In genomic region chr1:36420409-36420808, GRCh38 we compare ENCODE assay signal across 10 cellular contexts. TPM values are rescaled to one million over a fixed set of nuclear protein-coding genes. Genes with fewer than 3 reads are reported as not detected.
DNase-seq lines count a peak whose midpoint lies in the region; ATAC-seq and TF ChIP-seq lines count a peak whose summit lies in the region.
"Had no signal": no experiment of that assay in that cellular context is flagged by ENCODE, and none has a peak within 500 bp of the region (broad histone marks: within the 10 kb centered on the region; RNA-seq: fewer than 3 reads in every experiment).

No MANE protein-coding gene starts in this region.

- no peaks in the 10 kb centered on the region for H3K79me2 ChIP-seq in OCI-LY3 (ENCODE audit: low read length)
- H3K79me2 ChIP-seq in mesendoderm (ENCODE audit: control insufficient read depth, insufficient read depth, low read length) = no peaks in the 10 kb centered on the region

- no peaks in the 10 kb centered on the region for H4K20me1 ChIP-seq in OCI-LY3 (ENCODE audit: insufficient read depth, low read length)

- 40 to 59% methylated on average over 5 of the region's 5 CpGs for WGBS in sigmoid colon, 2 donors
- no CpG with 5 or more reads among the region's 5 CpGs for WGBS in mesendoderm (ENCODE audit: extremely low coverage, insufficient coverage, low lambda C conversion rate)

- no peak overlapping the region for H3K9ac ChIP-seq in OCI-LY3 (ENCODE audit: low read length)
- H3K9ac ChIP-seq in mesendoderm (ENCODE audit: low read length) = no peak overlapping the region

- no peaks in the 10 kb centered on the region for H3K9me3 Mint-ChIP-seq in activated CD4-positive, alpha-beta T cell treated with anti-CD3 and anti-CD28 coated beads, Interleukin-2, amount 10 ng/mL, durations not matched to agents 24 days and 14 days
- no peaks in the 10 kb centered on the region for H3K9me3 Mint-ChIP-seq in central memory CD8-positive, alpha-beta T cell
- H3K9me3 Mint-ChIP-seq: naive B cell had no signal

- TF ChIP-seq CTCF in OCI-LY3 (IDR thresholded peaks at IDR 0.05; ENCODE audit: low read depth, low read length) = no peak
- no peak for TF ChIP-seq CTCF in sigmoid colon (IDR thresholded peaks at IDR 0.05)

- peak; percentile 29 for ATAC-seq in central memory CD8-positive, alpha-beta T cell (replicated peaks; ENCODE audit: extremely low read depth, poor library complexity, severe bottlenecking)
- ATAC-seq in HG02870 (IDR thresholded peaks at IDR 0.05; ENCODE audit: unreplicated experiment) (no peak), GM21423 (IDR thresholded peaks at IDR 0.05; ENCODE audit: unreplicated experiment) (no peak)

- no peak overlapping the region for H3K27ac ChIP-seq in OCI-LY3 (ENCODE audit: low read length)
- H3K27ac ChIP-seq in sigmoid colon = peak overlapping the region in 1 of 4 donors; percentile 38
- H3K27ac ChIP-seq in mesendoderm (ENCODE audit: low read depth, low read length) = no peak overlapping the region

- peak overlapping the region; percentile 26 for H3K4me3 Mint-ChIP-seq in activated CD4-positive, alpha-beta T cell treated with anti-CD3 and anti-CD28 coated beads, Interleukin-2, amount 10 ng/mL, durations not matched to agents 24 days and 14 days
- H3K4me3 Mint-ChIP-seq in central memory CD8-positive, alpha-beta T cell = peak overlapping the region; percentile 36
- H3K4me3 Mint-ChIP-seq: naive B cell had no signal

- H3K23ac ChIP-seq in mesendoderm (ENCODE audit: low read length) = no peak overlapping the region

- no peaks in the 10 kb centered on the region for H3K36me3 Mint-ChIP-seq in activated CD4-positive, alpha-beta T cell treated with anti-CD3 and anti-CD28 coated beads, Interleukin-2, amount 10 ng/mL, durations not matched to agents 24 days and 14 days (ENCODE audit: low read depth)
- no peaks in the 10 kb centered on the region for H3K36me3 Mint-ChIP-seq in central memory CD8-positive, alpha-beta T cell (ENCODE audit: insufficient read depth)
- H3K36me3 Mint-ChIP-seq: naive B cell had no signal

- no peak overlapping the region for H2BK5ac ChIP-seq in mesendoderm (ENCODE audit: low read length)

- no peak overlapping the region for H3K4ac ChIP-seq in mesendoderm (ENCODE audit: low read depth, low read length)

- TF ChIP-seq EP300 in sigmoid colon (IDR thresholded peaks at IDR 0.05) = no peak

- no peak overlapping the region for H4K5ac ChIP-seq in mesendoderm (ENCODE audit: low read length)

- intact Hi-C loops in activated CD4-positive, alpha-beta T cell treated with anti-CD3 and anti-CD28 coated beads, Interleukin-2, amount 10 ng/mL, durations not matched to agents 24 days and 14 days (cut with micrococcal nuclease) = loop anchor here (1.0 to 5.0 kb wide), 5 partner anchors 34 to 323 kb away; partner anchors contain the start of genes SH3D21 and TRAPPC3
- intact Hi-C loops in sigmoid colon (cut with DNase I) = no loop called here

- DNase-seq in activated CD4-positive, alpha-beta T cell treated with anti-CD3 and anti-CD28 coated beads, Interleukin-2, amount 10 ng/mL, durations not matched to agents 24 days and 14 days = no peak
- DNase-seq in activated CD4-positive, alpha-beta T cell treated with anti-CD3 and anti-CD28 coated beads, Interleukin-2, amount 50 U/mL, for 4 hours = no peak
- no peak for DNase-seq in central memory CD8-positive, alpha-beta T cell (ENCODE audit: low spot score in 2 of 2)
- DNase-seq in sigmoid colon = peak; percentile 72
- no peak for DNase-seq in mesendoderm

- H3K27me3 ChIP-seq in OCI-LY3 (ENCODE audit: low read depth, low read length) (no peaks in the 10 kb centered on the region), sigmoid colon (no peaks in the 10 kb centered on the region), mesendoderm (ENCODE audit: insufficient read depth, low read length, poor library complexity) (no peaks in the 10 kb centered on the region)
- H3K27me3 ChIP-seq: dorsolateral prefrontal cortex had no signal

- no peak overlapping the region for H2AK5ac ChIP-seq in mesendoderm (ENCODE audit: low read length)

- TF ChIP-seq POLR2A in sigmoid colon (IDR thresholded peaks at IDR 0.05) = no peak

- H3K4me2 ChIP-seq in OCI-LY3 (ENCODE audit: low read length) (peak overlapping the region; percentile 37; the same call in 1 of the 2 replicates), mesendoderm (ENCODE audit: low read length) (no peak overlapping the region)

- no peak overlapping the region for H2AFZ ChIP-seq in OCI-LY3 (ENCODE audit: low read depth, low read length)

- no peak overlapping the region for H3K4me3 ChIP-seq in OCI-LY3 (ENCODE audit: low read length)
- no peak overlapping the region for H3K4me3 ChIP-seq in sigmoid colon
- no peak overlapping the region for H3K4me3 ChIP-seq in mesendoderm (ENCODE audit: low read length)
- H3K4me3 ChIP-seq: dorsolateral prefrontal cortex had no signal

- no peaks in the 10 kb centered on the region for H3K79me1 ChIP-seq in mesendoderm (ENCODE audit: low read length)

- no peak overlapping the region for H2BK120ac ChIP-seq in mesendoderm (ENCODE audit: low read depth, low read length)

- H3K9me3 ChIP-seq in OCI-LY3 (ENCODE audit: insufficient read depth, low read length) = no peaks in the 10 kb centered on the region
- no peaks in the 10 kb centered on the region for H3K9me3 ChIP-seq in sigmoid colon

- H2BK15ac ChIP-seq in mesendoderm (replicated peaks; ENCODE audit: low read depth) = no peak overlapping the region

- H3K18ac ChIP-seq in mesendoderm (ENCODE audit: low read length) = no peak overlapping the region

- H3K4me1 Mint-ChIP-seq in activated CD4-positive, alpha-beta T cell treated with anti-CD3 and anti-CD28 coated beads, Interleukin-2, amount 10 ng/mL, durations not matched to agents 24 days and 14 days = peaks cover 10% of the 10 kb centered on the region
- peaks cover 13% of the 10 kb centered on the region for H3K4me1 Mint-ChIP-seq in central memory CD8-positive, alpha-beta T cell

- H3K36me3 ChIP-seq in OCI-LY3 (replicated peaks; ENCODE audit: low read depth, low read length) (no peaks in the 10 kb centered on the region), sigmoid colon (peaks cover 0 to 50% (median 9%) of the 10 kb centered on the region in 4 donors), mesendoderm (ENCODE audit: control insufficient read depth, insufficient read depth, low read length) (no peaks in the 10 kb centered on the region)

- H3K56ac ChIP-seq in mesendoderm (ENCODE audit: low read length) = no peak overlapping the region

- peak overlapping the region; percentile 64 for H3K27ac Mint-ChIP-seq in activated CD4-positive, alpha-beta T cell treated with anti-CD3 and anti-CD28 coated beads, Interleukin-2, amount 10 ng/mL, durations not matched to agents 24 days and 14 days
- peak overlapping the region; percentile 75 for H3K27ac Mint-ChIP-seq in central memory CD8-positive, alpha-beta T cell (ENCODE audit: low read depth)

- H3K4me1 ChIP-seq in OCI-LY3 (ENCODE audit: low read length) (peaks cover 5% of the 10 kb centered on the region; the same call in 1 of the 2 replicates), sigmoid colon (peaks cover 0 to 7% (median 5%) of the 10 kb centered on the region in 4 donors), mesendoderm (ENCODE audit: control insufficient read depth, low read depth, low read length) (no peaks in the 10 kb centered on the region)

- H3K27me3 Mint-ChIP-seq in activated CD4-positive, alpha-beta T cell treated with anti-CD3 and anti-CD28 coated beads, Interleukin-2, amount 10 ng/mL, durations not matched to agents 24 days and 14 days = no peaks in the 10 kb centered on the region
- H3K27me3 Mint-ChIP-seq in central memory CD8-positive, alpha-beta T cell = no peaks in the 10 kb centered on the region
- H3K27me3 Mint-ChIP-seq: naive B cell had no signal

- H4K8ac ChIP-seq in mesendoderm (ENCODE audit: low read depth, low read length) = no peak overlapping the region

RNA-seq across cellular contexts. Expression of gene LSM10, which starts 22.7 kb away (rescaled TPM):
- 58.6 and 61.6 TPM in 2 replicates for total RNA-seq in activated CD4-positive, alpha-beta T cell treated with anti-CD3 and anti-CD28 coated beads, Interleukin-2, amount 10 ng/mL, durations not matched to agents 24 days and 14 days
- 100 to 1,000 TPM in 2 of 4 donors, 10 to 100 TPM in 2; 56.6 to 114 (median 90.0) TPM for total RNA-seq in sigmoid colon
- polyA plus RNA-seq in sigmoid colon = 10 to 100 TPM; 50.5 to 51.3 (median 50.9) TPM
- 64.1 TPM for polyA plus RNA-seq in mesendoderm (2013, experiment 1 of 2)
- 62.9 TPM for polyA plus RNA-seq in mesendoderm (2013, experiment 2 of 2)

RNA-seq across cellular contexts. Expression of gene OSCP1, which starts 29.8 kb away (rescaled TPM):
- 0.82 and 0.92 TPM in 2 replicates for total RNA-seq in activated CD4-positive, alpha-beta T cell treated with anti-CD3 and anti-CD28 coated beads, Interleukin-2, amount 10 ng/mL, durations not matched to agents 24 days and 14 days
- total RNA-seq in sigmoid colon = 10 to 100 TPM; 10.2 to 15.3 (median 10.7) TPM
- 1 to 10 TPM in 2 of 3 donors, not detected in 1; 1.8 to 3.7 TPM for polyA plus RNA-seq in sigmoid colon
- polyA plus RNA-seq in mesendoderm (2013, experiment 1 of 2) = 1.8 TPM
- polyA plus RNA-seq in mesendoderm (2013, experiment 2 of 2) = 2.2 TPM

RNA-seq across cellular contexts. Expression of gene STK40, which starts 34.7 kb away (rescaled TPM):
- total RNA-seq in activated CD4-positive, alpha-beta T cell treated with anti-CD3 and anti-CD28 coated beads, Interleukin-2, amount 10 ng/mL, durations not matched to agents 24 days and 14 days = 40.6 and 51.3 TPM in 2 replicates
- 10 to 100 TPM; 37.1 to 49.4 (median 43.5) TPM for total RNA-seq in sigmoid colon
- polyA plus RNA-seq in sigmoid colon = 10 to 100 TPM; 27.6 to 55.6 (median 40.7) TPM
- polyA plus RNA-seq in mesendoderm (2013, experiment 1 of 2) = 27.9 TPM
- polyA plus RNA-seq in mesendoderm (2013, experiment 2 of 2) = 28.0 TPM

RNA-seq across cellular contexts. Expression of gene MRPS15, which starts 43.8 kb away (rescaled TPM):
- total RNA-seq in activated CD4-positive, alpha-beta T cell treated with anti-CD3 and anti-CD28 coated beads, Interleukin-2, amount 10 ng/mL, durations not matched to agents 24 days and 14 days = 117 and 126 TPM in 2 replicates
- 100 to 1,000 TPM in 1 of 4 donors, 10 to 100 TPM in 3; 70.3 to 115 (median 79.0) TPM for total RNA-seq in sigmoid colon
- 100 to 1,000 TPM in 2 of 3 donors, 10 to 100 TPM in 1; 81.1 to 103 (median 103) TPM for polyA plus RNA-seq in sigmoid colon
- 194 TPM for polyA plus RNA-seq in mesendoderm (2013, experiment 1 of 2)
- polyA plus RNA-seq in mesendoderm (2013, experiment 2 of 2) = 195 TPM
